In genomic region chr2:97660044-97660774, GRCh38 we compare ENCODE assay signal across 1 cellular context.
A peak's percentile ranks its signal among the peaks of the same experiment; 100 is the strongest.
TF ChIP-seq lines count a peak whose summit lies in the region.

No MANE protein-coding gene starts in this region.

TF ChIP-seq in endothelial cell of umbilical vein, 7 proteins besides CTCF, POLR2A, EP300 and RAD21:
- peak; percentile 11 for TF ChIP-seq POLR2AphosphoS5 (IDR thresholded peaks at IDR 0.05; ENCODE audit: insufficient read depth, low read depth, low read length)
- no peak for TF ChIP-seq EZH2 (IDR thresholded peaks at IDR 0.05; ENCODE audit: borderline replicate concordance, low read depth, low read length, severe bottlenecking)
- TF ChIP-seq MYC (IDR thresholded peaks at IDR 0.05; ENCODE audit: low read depth, low read length): no peak
TF ChIP-seq in endothelial cell of umbilical vein: peak in this region for 1.
